10 cellular contexts compared by ENCODE assay signal in genomic region chr2:101124684-101125366, GRCh38. TPM values are rescaled to one million over a fixed set of nuclear protein-coding genes. Genes with fewer than 3 reads are reported as not detected.
DNase-seq lines count a peak whose midpoint lies in the region; ATAC-seq and TF ChIP-seq lines count a peak whose summit lies in the region.
"Had no signal": no experiment of that assay in that cellular context is flagged by ENCODE, and none has a peak within 500 bp of the region (broad histone marks: within the 10 kb centered on the region; RNA-seq: fewer than 3 reads in every experiment).

No MANE protein-coding gene starts in this region.

- DNase-seq in BJ (ENCODE audit: low read depth) (peak; percentile 97), RKO (ENCODE audit: low spot score) (peak; percentile 57), fibroblast of pulmonary artery (ENCODE audit: low read depth) (peak; percentile 86), omental fat pad (ENCODE audit: low spot score) (peak; percentile 52), GM23338 (ENCODE audit: low spot score) (no peak), NCI-H1092 treated with DMSO at 0.1 percent for 48 hours (lab: John Stamatoyannopoulos, UW) (no peak)
- DNase-seq: activated CD4-positive, alpha-beta T cell treated with anti-CD3 and anti-CD28 coated beads, Interleukin-2, amount 10 ng/mL, durations not matched to agents 7 days and 5 days had no signal

- H3K79me2 ChIP-seq in GM23338 (replicated peaks; ENCODE audit: insufficient read depth): peaks cover 99% of the 10 kb centered on the region

- H3K9me2 ChIP-seq in GM23338 (ENCODE audit: insufficient read depth): no peaks in the 10 kb centered on the region

- H3K9me3 Mint-ChIP-seq in GM23338: no peaks in the 10 kb centered on the region
- H3K9me3 Mint-ChIP-seq: activated CD4-positive, alpha-beta T cell treated with anti-CD3 and anti-CD28 coated beads, Interleukin-2, amount 10 ng/mL, durations not matched to agents 7 days and 5 days; memory B cell had no signal

- TF ChIP-seq CTCF in BJ (IDR thresholded peaks at IDR 0.05; ENCODE audit: insufficient read depth, low read depth, low read length) (no peak), fibroblast of pulmonary artery (IDR thresholded peaks at IDR 0.05; ENCODE audit: low read length, missing control alignments) (no peak), omental fat pad (IDR thresholded peaks at IDR 0.05) (no peak), GM23338 (conservative IDR thresholded peaks at IDR 0.05; ENCODE audit: low read depth in 2 of 2) (no peak)

- no peak overlapping the region for H2AFZ ChIP-seq in GM23338

- ATAC-seq in omental fat pad (ENCODE audit: low FRiP score): peak; percentile 92
- ATAC-seq in HG02610 (IDR thresholded peaks at IDR 0.05; ENCODE audit: unreplicated experiment): no peak
- ATAC-seq in HG02938 (IDR thresholded peaks at IDR 0.05; ENCODE audit: unreplicated experiment): no peak
- no peak; the same call in 2 of the 3 replicates for ATAC-seq in GM23338

- H3K27ac Mint-ChIP-seq in GM23338: no peak overlapping the region
- H3K27ac Mint-ChIP-seq: activated CD4-positive, alpha-beta T cell treated with anti-CD3 and anti-CD28 coated beads, Interleukin-2, amount 10 ng/mL, durations not matched to agents 7 days and 5 days; memory B cell had no signal

- H3K4me1 Mint-ChIP-seq in GM23338: peaks cover 52% of the 10 kb centered on the region
- H3K4me1 Mint-ChIP-seq: memory B cell had no signal

- CTCF ChIA-PET in BJ (lab: Yijun Ruan, JAX): interaction anchor here (0.8 to 1.2 kb wide), 3 partner anchors 15 to 25 kb away, joined by 3 read pairs; no protein-coding TSS in a partner anchor

- no peaks in the 10 kb centered on the region for H3K27me3 ChIP-seq in BJ (ENCODE audit: control insufficient read depth, insufficient read depth, low read length)
- H3K27me3 ChIP-seq in GM23338 (ENCODE audit: insufficient read depth): no peaks in the 10 kb centered on the region

- H3K4me3 Mint-ChIP-seq in GM23338: no peak overlapping the region
- H3K4me3 Mint-ChIP-seq: activated CD4-positive, alpha-beta T cell treated with anti-CD3 and anti-CD28 coated beads, Interleukin-2, amount 10 ng/mL, durations not matched to agents 7 days and 5 days; memory B cell had no signal

- no peak overlapping the region; the same call in 1 of the 2 replicates for H3K4me2 ChIP-seq in GM23338

- peaks cover 27% of the 10 kb centered on the region for H3K4me1 ChIP-seq in GM23338 (ENCODE audit: insufficient read depth)

- H3K36me3 ChIP-seq in BJ (ENCODE audit: control insufficient read depth, insufficient read depth, low read length) (no peaks in the 10 kb centered on the region), GM23338 (ENCODE audit: insufficient read depth) (no peaks in the 10 kb centered on the region)

- H3K36me3 Mint-ChIP-seq in GM23338 (ENCODE audit: low read depth): peaks cover 4% of the 10 kb centered on the region; the same call in 2 of the 3 replicates
- H3K36me3 Mint-ChIP-seq: memory B cell had no signal

- no peaks in the 10 kb centered on the region for H3F3A ChIP-seq in GM23338 (replicated peaks; ENCODE audit: low read depth)

- no peak overlapping the region for H3K27ac ChIP-seq in GM23338 (ENCODE audit: low read depth)

- H3K4me3 ChIP-seq in BJ (ENCODE audit: low read depth, low read length) (no peak overlapping the region), fibroblast of pulmonary artery (replicated peaks; ENCODE audit: low read depth, low read length) (peak overlapping the region; percentile 1), GM23338 (no peak overlapping the region)

- POLR2A ChIA-PET in BJ (lab: Charles Lee): no interaction called here

- H4K20me1 ChIP-seq in GM23338 (replicated peaks; ENCODE audit: insufficient read depth): peaks cover 20% of the 10 kb centered on the region; the same call in 1 of the 2 replicates

- H3K27me3 Mint-ChIP-seq in GM23338 (ENCODE audit: insufficient read depth, low read depth, poor library complexity): peaks cover 3% of the 10 kb centered on the region
- H3K27me3 Mint-ChIP-seq: activated CD4-positive, alpha-beta T cell treated with anti-CD3 and anti-CD28 coated beads, Interleukin-2, amount 10 ng/mL, durations not matched to agents 7 days and 5 days had no signal

TF ChIP-seq in GM23338, 12 proteins besides CTCF, POLR2A, EP300 and RAD21:
- TF ChIP-seq EZH2 (IDR thresholded peaks at IDR 0.05; ENCODE audit: low read depth, unreplicated experiment): no peak

RNA-seq across cellular contexts. Expression of gene TBC1D8, which starts 26.4 kb away (rescaled TPM):
- polyA plus RNA-seq in BJ (2011; rRNA removed): 5.9 and 8.8 TPM in 2 replicates
- polyA minus RNA-seq in BJ (2011; rRNA and poly(A)+ RNA removed): 7.0 and 8.6 TPM in 2 replicates
- 10 to 100 TPM; 22.2 to 68.0 (median 31.9) TPM for total RNA-seq in omental fat pad
- 36.9 and 39.5 TPM in 2 replicates for total RNA-seq in GM23338 (2014; rRNA removed; shearing (Covaris generic))
- polyA plus RNA-seq in GM23338 (2016; fragmentation: Nextera tagmentation; extraction: Ambion mirVana): 15.5 and 18.0 TPM in 2 replicates

Comparison
In these comparisons a context has a peak if more than half of its experiments do, and no peak if none do; other contexts are left out.
1. DNase-seq: peak in BJ (single experiment), RKO (single experiment), fibroblast of pulmonary artery (single experiment) and omental fat pad (single experiment); none in GM23338 (single experiment) and NCI-H1092 treated with DMSO at 0.1 percent for 48 hours (single experiment).